In genomic region chr11:87506946-87507345, GRCh38 we compare ENCODE assay signal across 3 cellular contexts.
A peak's percentile ranks its signal among the peaks of the same experiment; 100 is the strongest.
DNase-seq lines count a peak whose midpoint lies in the region; ATAC-seq, FAIRE-seq and TF ChIP-seq lines count a peak whose summit lies in the region.
"Not testable (repeated sequence)": the region's sequence is repeated elsewhere in the genome, so short reads cannot be mapped to it uniquely, and the experiment has no call there.

No MANE protein-coding gene starts in this region.

- H2AFZ ChIP-seq in HepG2 (ENCODE audit: low read length); neural progenitor cell (replicated peaks): not testable (repeated sequence)

- POLR2A ChIA-PET in HepG2 (lab: Yijun Ruan, JAX) = not testable (repeated sequence)

- H3K36me3 Mint-ChIP-seq in neural progenitor cell = not testable (repeated sequence)

- not testable (repeated sequence) for H3K9ac ChIP-seq in HepG2 (ENCODE audit: insufficient read depth, low read depth, low read length); neural progenitor cell

- not testable (repeated sequence) for H3K4me3 Mint-ChIP-seq in neural progenitor cell

- not testable (repeated sequence) for BruUV-seq in HepG2 (replicated peaks; lab: Mats Ljungman, UMichigan)

- not testable (repeated sequence) for H4K20me1 ChIP-seq in HepG2 (ENCODE audit: insufficient read depth, low read length); neural progenitor cell (ENCODE audit: low read depth)

- 0% methylated on average over 6 of the region's 6 CpGs for whole genome bisulfite sequencing in HepG2 (ENCODE audit: low lambda C conversion rate)

- not testable (repeated sequence) for FAIRE-seq in HepG2 (lab: Jason Lieb, UNC)

- intact Hi-C loops in HepG2 (cut with micrococcal nuclease; ENCODE audit: unreplicated experiment) = not testable (repeated sequence)

- H3K27me3 ChIP-seq in HepG2 (ENCODE audit: control insufficient read depth in 1 of 2, insufficient read depth in 2 of 2, low read length in 2 of 2); neural progenitor cell: not testable (repeated sequence)

- not testable (repeated sequence) for TF ChIP-seq RAD21 in HepG2 (CRISPR knock-in tag; IDR thresholded peaks at IDR 0.05)

- in situ Hi-C loops in HepG2 (cut with HindIII; ENCODE audit: extremely low pct_ligation_motif_present, low pct_unique_long_range_greater_than_20kb) = not testable (repeated sequence)

- not testable (repeated sequence) for TF ChIP-seq POLR2A in HepG2 (IDR thresholded peaks at IDR 0.05; ENCODE audit: insufficient read depth in 1 of 2, low read depth in 2 of 2, low read length in 2 of 2)

- H3K4me2 ChIP-seq in HepG2 (ENCODE audit: low read depth, low read length) (peak overlapping the region; percentile 23; the same call in 1 of the 2 replicates), neural progenitor cell (peak overlapping the region; percentile 66)

- not testable (repeated sequence) for H3K9me3 ChIP-seq in HepG2 (ENCODE audit: low read length); neural progenitor cell (ENCODE audit: low read depth)

- not testable (repeated sequence) for H3K9me3 Mint-ChIP-seq in neural progenitor cell

- not testable (repeated sequence) for TF ChIP-seq EP300 in HepG2 (IDR thresholded peaks at IDR 0.05; ENCODE audit: low read depth in 2 of 2, low read length in 2 of 2); HepG2 (CRISPR knock-in tag; IDR thresholded peaks at IDR 0.05; ENCODE audit: borderline replicate concordance)

- peaks cover 15% of the 10 kb centered on the region for H3K4me1 ChIP-seq in HepG2 (ENCODE audit: insufficient read depth, low read length)
- H3K4me1 ChIP-seq in neural progenitor cell = peaks cover 16% of the 10 kb centered on the region

- H3K36me3 ChIP-seq in HepG2 (replicated peaks in 1 of 2; ENCODE audit: control insufficient read depth in 1 of 2, insufficient read depth in 2 of 2, low read length in 2 of 2); neural progenitor cell: not testable (repeated sequence)

- peaks cover 11% of the 10 kb centered on the region for H3K4me1 Mint-ChIP-seq in neural progenitor cell

- TF ChIP-seq CTCF in HepG2 (CRISPR knock-in tag; IDR thresholded peaks at IDR 0.05); neural progenitor cell (IDR thresholded peaks at IDR 0.05): not testable (repeated sequence)

- DNase-seq in RPMI8226 (peak; percentile 41), HepG2 (ENCODE audit: low spot score) (peak; percentile 20)
- not testable (repeated sequence) for DNase-seq in neural progenitor cell (ENCODE audit: low spot score)

- H3K79me2 ChIP-seq in HepG2 (ENCODE audit: insufficient read depth, low read length); neural progenitor cell (ENCODE audit: low read depth): not testable (repeated sequence)

- ATAC-seq in HepG2 = peak; percentile 24; the same call in 1 of the 3 replicates

- CTCF ChIA-PET in HepG2 (lab: Yijun Ruan, JAX; ENCODE audit: low intra/inter-chr PET ratio, low total read pairs) = not testable (repeated sequence)

- not testable (repeated sequence) for H3K27me3 Mint-ChIP-seq in neural progenitor cell (ENCODE audit: insufficient read depth, low read depth)

- not testable (repeated sequence) for H3F3A ChIP-seq in neural progenitor cell (ENCODE audit: low read depth)

- H3K4me3 ChIP-seq in HepG2 (replicated peaks in 1 of 3; ENCODE audit: insufficient read depth in 1 of 3, low read depth in 2 of 3, low read length in 3 of 3); neural progenitor cell: not testable (repeated sequence)

- not testable (repeated sequence) for H3K27ac ChIP-seq in HepG2 (ENCODE audit: extremely low read length, insufficient read depth, low read length); neural progenitor cell

- peak overlapping the region; percentile 55 for H3K27ac Mint-ChIP-seq in neural progenitor cell

TF ChIP-seq in HepG2, 621 proteins besides CTCF, POLR2A, EP300 and RAD21:
- peak; percentile 70 for TF ChIP-seq RXRB (CRISPR knock-in tag; IDR thresholded peaks at IDR 0.05; ENCODE audit: borderline replicate concordance)
- peak; percentile 25; the same call in 1 of the 2 replicates for TF ChIP-seq ZNF652 (CRISPR knock-in tag; IDR thresholded peaks at IDR 0.05; ENCODE audit: borderline replicate concordance, low read depth)
- peak; percentile 88; the same call in 1 of the 2 replicates for TF ChIP-seq THRA (CRISPR knock-in tag; IDR thresholded peaks at IDR 0.05; ENCODE audit: borderline replicate concordance)
- TF ChIP-seq PAXIP1 (CRISPR knock-in tag; conservative IDR thresholded peaks at IDR 0.05) = peak; percentile 23; the same call in 1 of the 2 replicates
